27 cellular contexts compared by ENCODE assay signal in genomic region chr2:207215300-207215699, GRCh38.
"Had no signal": no experiment of that assay in that cellular context is flagged by ENCODE, and none has a peak within 500 bp of the region (broad histone marks: within the 10 kb centered on the region; RNA-seq: fewer than 3 reads in every experiment).

No MANE protein-coding gene starts in this region.

- H3K27ac ChIP-seq: coronary artery, heart left ventricle, left lung, ovary, testis, tibial artery had no signal

- H3K27me3 ChIP-seq: heart left ventricle, left lung, ovary, testis, tibial artery had no signal

- H3K4me2 ChIP-seq: smooth muscle cell had no signal

- H3K9me3 ChIP-seq: left lung, mucosa of descending colon, ovary, testis, tibial artery had no signal

- H3K27ac Mint-ChIP-seq: effector memory CD8-positive, alpha-beta T cell; mesothelial cell of epicardium; natural killer cell treated with Interleukin-12 subunit alpha and Interleukin-12 subunit beta and Interleukin-15 and Interleukin-18, amount 100 ng/mL, for 72 hours; type B pancreatic cell had no signal

- H3K36me3 ChIP-seq: heart left ventricle, left lung, ovary, tibial artery had no signal

- H3K4me3 Mint-ChIP-seq: effector memory CD8-positive, alpha-beta T cell; mesothelial cell of epicardium; naive B cell; natural killer cell treated with Interleukin-12 subunit alpha and Interleukin-12 subunit beta and Interleukin-15 and Interleukin-18, amount 100 ng/mL, for 72 hours; stimulated activated memory B cell treated with anti-CD40 and anti-IgM and Interleukin-4, amounts not matched to agents 10 μg/mL and 1 μg/mL and 100 μg/mL, for 72 hours; type B pancreatic cell had no signal

- H3K9me3 Mint-ChIP-seq: effector memory CD8-positive, alpha-beta T cell; natural killer cell treated with Interleukin-12 subunit alpha and Interleukin-12 subunit beta and Interleukin-15 and Interleukin-18, amount 100 ng/mL, for 72 hours; type B pancreatic cell had no signal

- H3K36me3 Mint-ChIP-seq: mesothelial cell of epicardium; natural killer cell treated with Interleukin-12 subunit alpha and Interleukin-12 subunit beta and Interleukin-15 and Interleukin-18, amount 100 ng/mL, for 72 hours; type B pancreatic cell had no signal

- DNase-seq: dermis blood vessel endothelial cell; effector memory CD8-positive, alpha-beta T cell; heart left ventricle; hippocampal formation; left cardiac atrium; left lung; mesenchymal stem cell; mucosa of descending colon; naive B cell; occipital lobe; ovary; posterior cingulate gyrus; retina; stimulated activated CD4-positive, alpha-beta T cell treated with anti-CD3 and anti-CD28 coated beads, Interleukin-12 subunit alpha, Interleukin-12 subunit beta, amount 100 ng/mL, for 4 hours; stimulated activated CD4-positive, alpha-beta T cell treated with anti-CD3 and anti-CD28 coated beads, Interleukin-1b, Interleukin-23, amount 100 ng/mL, for 48 hours; stimulated activated CD4-positive, alpha-beta T cell treated with anti-CD3 and anti-CD28 coated beads, Interleukin-4, amount 100 ng/mL, for 1 hour; stimulated activated naive CD8-positive, alpha-beta T cell treated with anti-CD3 and anti-CD28 coated beads, Interleukin-15, Interleukin-2, amounts not matched to agents 100 U/mL and 50 U/mL, for 24 hours; substantia nigra; testis; tibial artery had no signal

- H3K4me1 Mint-ChIP-seq: naive B cell had no signal

- H3K4me3 ChIP-seq: coronary artery, heart left ventricle, left lung, mucosa of descending colon, ovary, smooth muscle cell, testis, tibial artery had no signal

- H3K4me1 ChIP-seq: heart left ventricle, left lung, testis had no signal

- ATAC-seq: effector memory CD8-positive, alpha-beta T cell; left cardiac atrium; left lung; mucosa of descending colon; natural killer cell treated with Interleukin-12 subunit alpha and Interleukin-12 subunit beta and Interleukin-15 and Interleukin-18, amount 100 ng/mL, for 72 hours; sciatic nerve had no signal

- H3K27me3 Mint-ChIP-seq: stimulated activated memory B cell treated with anti-CD40 and anti-IgM and Interleukin-4, amounts not matched to agents 10 μg/mL and 1 μg/mL and 100 μg/mL, for 72 hours had no signal
